Comparison of ENCODE assay signal across 17 cellular contexts in the genomic region with DNA sequence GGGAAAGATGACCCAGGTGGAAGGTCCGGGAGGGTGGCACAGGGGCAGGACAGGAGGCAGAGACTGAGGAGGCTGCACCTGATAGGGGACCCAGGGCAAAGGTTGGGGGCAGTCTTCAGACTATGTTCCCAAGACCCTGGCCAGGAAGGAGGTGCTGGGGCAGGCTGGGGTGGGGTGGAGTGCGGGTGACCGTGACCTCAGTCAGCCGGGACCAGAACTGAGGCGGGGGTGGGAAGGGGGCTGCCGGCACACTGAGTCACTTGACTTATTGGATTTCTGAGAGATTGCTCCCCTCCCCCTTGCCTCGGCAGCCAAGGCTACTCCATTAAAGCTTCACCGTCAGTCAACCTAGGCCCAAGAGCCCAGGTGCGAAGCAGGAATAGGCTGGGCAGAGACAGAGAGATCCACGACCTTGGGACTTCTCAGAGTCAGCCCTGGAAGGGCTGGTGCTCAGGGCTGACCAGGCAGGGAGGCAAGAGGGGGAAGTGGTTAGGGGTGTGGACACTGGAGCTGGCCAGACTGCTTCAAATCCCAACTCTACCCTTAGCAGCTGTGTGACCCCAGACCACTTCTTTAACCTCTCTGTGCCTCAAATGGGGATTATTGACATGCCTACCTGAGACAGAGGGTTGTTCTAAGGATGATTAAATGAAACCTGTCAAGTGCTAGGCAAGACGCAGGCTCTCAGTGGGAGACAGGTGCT.
"Had no signal": no experiment of that assay in that cellular context is flagged by ENCODE, and none has a peak within 500 bp of the region (broad histone marks: within the 10 kb centered on the region; RNA-seq: fewer than 3 reads in every experiment).

No MANE protein-coding gene starts in this region.

- H3K4me1 ChIP-seq: colonic mucosa, prostate gland had no signal

- H3K9me3 ChIP-seq: colonic mucosa, esophagus muscularis mucosa, prostate gland, tibial artery had no signal

- H3K36me3 ChIP-seq: colonic mucosa, esophagus muscularis mucosa, prostate gland, tibial artery had no signal

- H3K27me3 ChIP-seq: esophagus muscularis mucosa had no signal

- DNase-seq: activated CD4-positive, alpha-beta memory T cell treated with anti-CD3 and anti-CD28 coated beads for 36 hours; activated CD4-positive, alpha-beta T cell treated with anti-CD3 and anti-CD28 coated beads for 36 hours; activated effector memory CD4-positive, alpha-beta T cell treated with Interleukin-2 at 50 U/mL for 16 hours; activated T-cell treated with anti-CD3 and anti-CD28 coated beads, Interleukin-2, amount 50 U/mL, for 4 hours; amniotic stem cell; central memory CD4-positive, alpha-beta T cell; colonic mucosa; hypothalamus; stimulated activated CD4-positive, alpha-beta T cell treated with anti-CD3 and anti-CD28 coated beads, Interleukin-12 subunit alpha, Interleukin-12 subunit beta, amount 100 ng/mL, for 4 hours; stimulated activated CD4-positive, alpha-beta T cell treated with anti-CD3 and anti-CD28 coated beads, Interleukin-2, amount 100 ng/mL, for 24 hours; T-helper 17 cell; tibial artery had no signal

- H3K27ac ChIP-seq: colonic mucosa, esophagus muscularis mucosa, prostate gland, tibial artery had no signal

- H3K4me3 ChIP-seq: colonic mucosa, esophagus muscularis mucosa, prostate gland, tibial artery had no signal

- ATAC-seq: activated CD4-positive, alpha-beta T cell treated with anti-CD3 and anti-CD28 coated beads for 36 hours; activated T-cell treated with anti-CD3 and anti-CD28 coated beads, Interleukin-2, amount 50 U/mL, for 4 hours; natural killer cell treated with Interleukin-12 subunit alpha and Interleukin-12 subunit beta and Interleukin-15 and Interleukin-18, amount 100 ng/mL, for 72 hours; SK-N-SH treated with all-trans-retinoic acid at 6 μM for 48 hours; stimulated activated effector memory CD8-positive, alpha-beta T cell treated with anti-CD3 and anti-CD28 coated beads, Interleukin-12 subunit alpha, Interleukin-12 subunit beta, amount 100 ng/mL, for 72 hours; T-helper 17 cell had no signal
